In genomic region chr11:101063706-101064105, GRCh38 we compare ENCODE assay signal across 5 cellular contexts.
"Had no signal": no experiment of that assay in that cellular context is flagged by ENCODE, and none has a peak within 500 bp of the region (broad histone marks: within the 10 kb centered on the region; RNA-seq: fewer than 3 reads in every experiment).

No MANE protein-coding gene starts in this region.

- ATAC-seq: HepG2, K562 had no signal

- DNase-seq: IMR-90, KBM-7 had no signal

- H3K4me3 ChIP-seq: K562 had no signal

- H3K27ac ChIP-seq: HL-60 had no signal
